ENCODE assay signal across 19 cellular contexts in the genomic region with DNA sequence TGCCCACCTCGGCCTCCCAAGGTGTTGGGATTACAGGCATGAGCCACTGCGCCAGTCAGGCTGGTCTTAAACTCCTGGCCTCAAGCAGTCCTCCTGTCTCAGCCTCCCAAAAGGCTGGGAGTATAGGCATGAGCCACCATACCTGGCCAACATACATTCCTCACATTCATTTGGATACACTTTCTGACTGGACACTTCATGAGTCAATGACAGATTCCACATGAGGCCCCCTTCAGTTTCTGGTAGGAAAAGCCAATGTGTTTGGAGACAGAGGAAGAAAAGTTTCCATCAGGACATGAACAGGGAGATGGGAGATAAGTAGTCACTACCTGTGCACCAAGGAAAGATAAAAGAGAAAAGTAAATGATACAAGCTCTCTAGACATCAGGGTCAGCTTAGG. TPM values are rescaled to one million over a fixed set of nuclear protein-coding genes. Genes with fewer than 3 reads are reported as not detected.
DNase-seq lines count a peak whose midpoint lies in the region; ATAC-seq and TF ChIP-seq lines count a peak whose summit lies in the region.
"Had no signal": no experiment of that assay in that cellular context is flagged by ENCODE, and none has a peak within 500 bp of the region (broad histone marks: within the 10 kb centered on the region; RNA-seq: fewer than 3 reads in every experiment).

No MANE protein-coding gene starts in this region.

- no peaks in the 10 kb centered on the region for H4K20me1 ChIP-seq in PC-3 (ENCODE audit: low read length)
- H4K20me1 ChIP-seq: BLaER1 treated with 17β-estradiol and CSF1 and Interleukin-3, amounts not matched to agents 10 nM and 100 nM had no signal

- H2BK5ac ChIP-seq in trophoblast cell (ENCODE audit: low read depth, low read length, poor library complexity), result no peak overlapping the region

- H2BK120ac ChIP-seq in trophoblast cell (ENCODE audit: insufficient read depth, low read length, poor library complexity), result no peak overlapping the region

- H3K4me2 ChIP-seq in PC-3 (ENCODE audit: low read length) (no peak overlapping the region), trophoblast cell (ENCODE audit: low read length) (no peak overlapping the region)
- H3K4me2 ChIP-seq: BLaER1 treated with 17β-estradiol and CSF1 and Interleukin-3, amounts not matched to agents 10 nM and 100 nM had no signal

- no peak overlapping the region for H3K27ac ChIP-seq in breast epithelium
- H3K27ac ChIP-seq in PC-3 (ENCODE audit: low read length), result no peak overlapping the region
- peak overlapping the region; percentile 93 for H3K27ac ChIP-seq in epithelial cell of prostate
- H3K27ac ChIP-seq in trophoblast cell (ENCODE audit: low read depth, low read length), result peak overlapping the region; percentile 32
- H3K27ac ChIP-seq: 22Rv1; BLaER1 treated with 17β-estradiol and CSF1 and Interleukin-3, amounts not matched to agents 10 nM and 100 nM; SK-N-MC had no signal

- H3K9me3 Mint-ChIP-seq in MCF 10A (ENCODE audit: unreplicated experiment), result no peaks in the 10 kb centered on the region

- H3K36me3 Mint-ChIP-seq in MCF 10A (ENCODE audit: insufficient read depth, unreplicated experiment), result peaks cover 10% of the 10 kb centered on the region

- H3K23ac ChIP-seq in trophoblast cell (ENCODE audit: low read length), result no peak overlapping the region

- CTCF ChIA-PET in MCF 10A (lab: Yijun Ruan, JAX), result interaction anchor here (0.7 to 2.1 kb wide), 5 partner anchors 32 to 230 kb away, joined by 3 to 10 read pairs (median 4); no protein-coding TSS in a partner anchor
- CTCF ChIA-PET in PC-3 (lab: Charles Lee), result no interaction called here

- H2BK12ac ChIP-seq in trophoblast cell (ENCODE audit: low read length), result peak overlapping the region; percentile 50

- H3K4me1 Mint-ChIP-seq in MCF 10A (ENCODE audit: insufficient read depth, unreplicated experiment), result peaks cover 40% of the 10 kb centered on the region

- TF ChIP-seq CTCF in MCF 10A (IDR thresholded peaks at IDR 0.05; ENCODE audit: unreplicated experiment) (no peak), breast epithelium (IDR thresholded peaks at IDR 0.05) (no peak), PC-3 (conservative IDR thresholded peaks at IDR 0.05; ENCODE audit: low read depth, low read length) (no peak), omental fat pad (IDR thresholded peaks at IDR 0.05) (no peak)

- TF ChIP-seq POLR2A in breast epithelium (IDR thresholded peaks at IDR 0.05), result no peak

- DNase-seq in MCF 10A (ENCODE audit: unreplicated experiment) (no peak), breast epithelium (ENCODE audit: low spot score in 2 of 2) (no peak), PC-3 (peak; percentile 44), epithelial cell of prostate (ENCODE audit: low read depth, low spot score) (no peak), trophoblast cell (peak; percentile 68 to 85), DMS53 (lab: John Stamatoyannopoulos, UW) (no peak), omental fat pad (ENCODE audit: low spot score) (no peak)
- DNase-seq: DMS 273 treated with DMSO at 0.1 percent for 48 hours, GOT3, MV-4-11, NCI-H1417, NCI-H1930, NCI-H446 treated with DMSO at 0.1 percent for 48 hours, NCI-H748 treated with DMSO at 0.1 percent for 48 hours had no signal

- H3K4me3 Mint-ChIP-seq in MCF 10A (ENCODE audit: unreplicated experiment), result no peak overlapping the region
- H3K4me3 Mint-ChIP-seq: IgD-negative memory B cell had no signal

- WGBS in trophoblast cell (ENCODE audit: extremely low coverage, insufficient coverage, insufficient read length), result no CpG with 5 or more reads among the region's 2 CpGs

- H3K27ac Mint-ChIP-seq in MCF 10A (ENCODE audit: low read depth, unreplicated experiment), result peak overlapping the region; percentile 49
- H3K27ac Mint-ChIP-seq: IgD-negative memory B cell had no signal

- peaks cover 16% of the 10 kb centered on the region for H3K79me1 ChIP-seq in trophoblast cell (ENCODE audit: low read length)

- no peaks in the 10 kb centered on the region for H3K79me2 ChIP-seq in PC-3 (ENCODE audit: low read length)
- peaks cover 2% of the 10 kb centered on the region for H3K79me2 ChIP-seq in trophoblast cell (ENCODE audit: control insufficient read depth, insufficient read depth, low read length, poor library complexity)

- ATAC-seq in PC-3 (no peak), HG03457 (IDR thresholded peaks at IDR 0.05; ENCODE audit: unreplicated experiment) (no peak), omental fat pad (ENCODE audit: low FRiP score) (no peak)

- H4K12ac ChIP-seq in trophoblast cell (ENCODE audit: low read depth, low read length), result no peak overlapping the region

- POLR2A ChIA-PET in MCF 10A (lab: Yijun Ruan, JAX) (interaction anchor here (1.0 to 8.3 kb wide), 5 partner anchors 16 to 52 kb away, joined by 3 to 88 read pairs (median 18); a partner anchor contains a TSS), PC-3 (lab: Charles Lee; ENCODE audit: unreplicated experiment) (interaction anchor here (0.5 to 2.1 kb wide), 2 partner anchors 48 to 185 kb away, joined by 3 to 10 read pairs; a partner anchor contains a TSS)

- BruUV-seq in MCF 10A (replicated peaks; lab: Mats Ljungman, UMichigan) (no TSS peak), PC-3 (replicated peaks; lab: Mats Ljungman, UMichigan) (no TSS peak)

- H3F3A ChIP-seq in PC-3 (ENCODE audit: low read length, unreplicated experiment), result no peaks in the 10 kb centered on the region

- no peak overlapping the region for H3K18ac ChIP-seq in trophoblast cell (ENCODE audit: low read length)

- H3K4ac ChIP-seq in trophoblast cell (ENCODE audit: low read depth, low read length), result no peak overlapping the region

- H3K9ac ChIP-seq in PC-3 (ENCODE audit: low read length), result no peak overlapping the region
- H3K9ac ChIP-seq in trophoblast cell (ENCODE audit: low read length), result no peak overlapping the region
- H3K9ac ChIP-seq: BLaER1 treated with 17β-estradiol and CSF1 and Interleukin-3, amounts not matched to agents 10 nM and 100 nM had no signal

- peak overlapping the region; percentile 29 for H4K8ac ChIP-seq in trophoblast cell (ENCODE audit: low read depth, low read length)

- H3K4me1 ChIP-seq in breast epithelium (no peaks in the 10 kb centered on the region), PC-3 (ENCODE audit: insufficient read depth, low read length) (peaks cover 48% of the 10 kb centered on the region), trophoblast cell (ENCODE audit: control insufficient read depth in 1 of 2, insufficient read depth in 2 of 2, low read length in 2 of 2) (peaks cover 15 to 28% of the 10 kb centered on the region in 2 experiments)

- peak overlapping the region; percentile 35 for H4K91ac ChIP-seq in trophoblast cell (ENCODE audit: low read depth, low read length)

- no peaks in the 10 kb centered on the region for H3K9me2 ChIP-seq in PC-3 (replicated peaks; ENCODE audit: low read length)

- no peaks in the 10 kb centered on the region for H3K27me3 Mint-ChIP-seq in MCF 10A (ENCODE audit: insufficient read depth, unreplicated experiment)
- H3K27me3 Mint-ChIP-seq: IgD-negative memory B cell had no signal

- H3K4me3 ChIP-seq in breast epithelium, result no peak overlapping the region
- H3K4me3 ChIP-seq in PC-3 (ENCODE audit: low read length), result no peak overlapping the region
- no peak overlapping the region for H3K4me3 ChIP-seq in trophoblast cell (ENCODE audit: low read depth, low read length)
- H3K4me3 ChIP-seq: BLaER1 treated with 17β-estradiol and CSF1 and Interleukin-3, amounts not matched to agents 10 nM and 100 nM; SK-N-MC had no signal

- no peak overlapping the region for H3K14ac ChIP-seq in trophoblast cell (ENCODE audit: low read length)

- intact Hi-C loops in MCF 10A (cut with micrococcal nuclease), result loop anchor here (1.0 to 2.0 kb wide), 2 partner anchors 27 to 251 kb away; no protein-coding TSS in a partner anchor
- intact Hi-C loops in breast epithelium (cut with DNase I; ENCODE audit: low total_unique reads), result no loop called here
- intact Hi-C loops in PC-3 (cut with micrococcal nuclease), result loop anchor here (2.0 kb wide), 2 partner anchors 33 to 49 kb away; a partner anchor contains a TSS

- H3K36me3 ChIP-seq in breast epithelium (no peaks in the 10 kb centered on the region), PC-3 (ENCODE audit: low read depth, low read length) (no peaks in the 10 kb centered on the region), trophoblast cell (ENCODE audit: control insufficient read depth in 1 of 2, insufficient read depth in 2 of 2, low read length in 2 of 2) (no peaks in the 10 kb centered on the region)
- H3K36me3 ChIP-seq: BLaER1 treated with 17β-estradiol and CSF1 and Interleukin-3, amounts not matched to agents 10 nM and 100 nM had no signal

- H2AFZ ChIP-seq in PC-3 (ENCODE audit: low read length) (peak overlapping the region; percentile 52; the same call in 1 of the 2 replicates), trophoblast cell (ENCODE audit: insufficient read depth, low read length, poor library complexity) (no peak overlapping the region)

- no peak overlapping the region for H2AK5ac ChIP-seq in trophoblast cell (ENCODE audit: low read length)

- H3K27me3 ChIP-seq in breast epithelium (no peaks in the 10 kb centered on the region), PC-3 (ENCODE audit: low read length) (no peaks in the 10 kb centered on the region), trophoblast cell (ENCODE audit: insufficient read depth, low read length) (no peaks in the 10 kb centered on the region)
- H3K27me3 ChIP-seq: BLaER1 treated with 17β-estradiol and CSF1 and Interleukin-3, amounts not matched to agents 10 nM and 100 nM had no signal

- no peaks in the 10 kb centered on the region for H3K9me3 ChIP-seq in breast epithelium
- no peaks in the 10 kb centered on the region for H3K9me3 ChIP-seq in PC-3 (ENCODE audit: low read length)
- H3K9me3 ChIP-seq in trophoblast cell (ENCODE audit: insufficient read depth, low read depth, low read length), result no peaks in the 10 kb centered on the region

RNA-seq across cellular contexts. Expression of a gene that starts 49.4 kb away (rescaled TPM):
- 71.5 and 73.6 TPM in 2 replicates for total RNA-seq in MCF 10A (2022)
- 10 to 100 TPM; 34.6 to 46.1 (median 42.0) TPM for total RNA-seq in breast epithelium
- total RNA-seq in PC-3 (2014; rRNA removed), result 55.8 and 71.9 TPM in 2 replicates
- 241 and 242 TPM in 2 replicates for polyA plus RNA-seq in trophoblast cell (2013)
- 10 to 100 TPM; 26.3 to 43.0 (median 31.8) TPM for total RNA-seq in omental fat pad

Comparison
In these comparisons a context has a peak if more than half of its experiments do, and no peak if none do; other contexts are left out.
1. DNase-seq: peak in PC-3 (single experiment) and trophoblast cell (2 of 2); none in MCF 10A (single experiment), breast epithelium (0 of 2), epithelial cell of prostate (single experiment), DMS53 (single experiment) and omental fat pad (single experiment).
2. H3K27ac ChIP-seq: peak in epithelial cell of prostate (single experiment) and trophoblast cell (single experiment); none in breast epithelium (0 of 2) and PC-3 (single experiment).